ENCODE assay signal across 8 cellular contexts in the genomic region with DNA sequence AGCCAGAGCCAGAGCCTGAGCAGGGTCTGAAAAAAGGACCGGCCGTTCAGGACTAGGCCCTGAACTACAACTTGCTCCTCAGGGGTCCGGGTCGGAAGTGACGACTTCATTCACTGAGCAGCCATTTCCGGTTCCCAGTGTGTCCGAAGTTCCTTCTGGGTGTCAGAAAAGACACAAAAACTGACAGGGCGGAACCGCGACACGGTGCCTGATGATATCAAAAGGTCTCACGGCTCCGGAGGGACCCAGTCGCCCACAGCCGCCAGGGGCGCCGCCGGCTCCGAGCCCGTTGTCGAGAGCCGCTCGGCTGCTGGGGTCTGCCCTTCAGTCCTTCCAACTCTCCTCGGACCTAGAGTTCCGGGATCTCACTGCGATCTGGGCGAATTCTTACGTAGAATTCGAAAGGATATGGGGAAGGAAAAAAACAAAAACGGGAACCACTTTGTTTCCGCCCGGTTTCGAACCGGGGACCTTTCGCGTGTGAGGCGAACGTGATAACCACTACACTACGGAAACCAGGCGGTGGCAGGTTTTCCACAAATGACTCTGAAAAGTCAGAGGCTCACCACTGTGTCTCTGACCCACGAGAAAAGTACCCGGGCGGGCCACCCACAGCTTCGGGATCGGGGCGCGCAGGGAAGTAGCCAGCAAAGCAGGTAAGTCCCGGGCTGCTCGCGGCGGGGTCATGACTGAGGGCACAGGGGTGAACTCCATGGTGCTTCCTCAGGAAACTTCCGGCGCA. TPM values are rescaled to one million over a fixed set of nuclear protein-coding genes. Genes with fewer than 3 reads are reported as not detected.
DNase-seq lines count a peak whose midpoint lies in the region; ATAC-seq and TF ChIP-seq lines count a peak whose summit lies in the region.

No MANE protein-coding gene starts in this region.

- H3K27me3 Mint-ChIP-seq in activated B cell treated with CpG ODN at 0.5 μM for 24 hours: no peaks in the 10 kb centered on the region

- peaks cover 0 to 4% (median 0%) of the 10 kb centered on the region in 7 donors for H3K27me3 ChIP-seq in spleen (replicated peaks in 1 of 7)

- 0 to 1% (median 1%) methylated on average over 45 to 53 of the region's 53 CpGs for WGBS in spleen, 5 donors

- H3K9me3 Mint-ChIP-seq in activated B cell treated with CpG ODN at 0.5 μM for 24 hours: no peaks in the 10 kb centered on the region

- ATAC-seq in GM18909 (IDR thresholded peaks at IDR 0.05; ENCODE audit: poor library complexity, unreplicated experiment) (peak; percentile 79), HG03159 (IDR thresholded peaks at IDR 0.05; ENCODE audit: unreplicated experiment) (peak; percentile 67), activated B cell treated with CpG ODN at 0.5 μM for 24 hours (ENCODE audit: low read depth) (peak; percentile 81)

- TF ChIP-seq CTCF in AG09309 (IDR thresholded peaks at IDR 0.05; ENCODE audit: control insufficient read depth, insufficient read depth, low read depth, low read length, missing control alignments) (peak; percentile 52), activated B cell treated with CpG ODN at 0.5 μM for 24 hours (IDR thresholded peaks at IDR 0.05) (no peak), spleen (IDR thresholded peaks at IDR 0.05 in 8 of 11, conservative IDR thresholded peaks at IDR 0.05 in 3 of 11) (peak in 10 of 11 experiments; percentile 52 to 75 (median 65))

- TF ChIP-seq POLR2A in spleen (IDR thresholded peaks at IDR 0.05): peak; percentile 27 to 40 (median 34)

- peak overlapping the region; percentile 51 for H3K4me3 ChIP-seq in AG09309 (ENCODE audit: control insufficient read depth, low read depth, low read length)
- peak overlapping the region; percentile 55 to 90 (median 66) for H3K4me3 ChIP-seq in spleen

- DNase-seq in AG09309 (ENCODE audit: low read depth) (peak; percentile 66), NCI-H226 (peak; percentile 87), activated B cell treated with CpG ODN at 0.5 μM for 24 hours (peak; percentile 93), caudate nucleus (lab: John Stamatoyannopoulos, UW) (peak; percentile 31 to 97 (median 83)), inferior parietal cortex (ENCODE audit: extremely low spot score) (peak; percentile 94), spleen (peak; percentile 96)

- H3K4me1 Mint-ChIP-seq in activated B cell treated with CpG ODN at 0.5 μM for 24 hours: peaks cover 30% of the 10 kb centered on the region

- intact Hi-C loops in activated B cell treated with CpG ODN at 0.5 μM for 24 hours (cut with micrococcal nuclease) (loop anchor here (1.0 to 10.0 kb wide), 9 partner anchors 23 to 1305 kb away; partner anchors contain the start of genes ATF6, CD48, IGSF8 and USF1), spleen (cut with DNase I; ENCODE audit: low total_unique reads) (no loop called here)

- no peaks in the 10 kb centered on the region for H3K9me3 ChIP-seq in spleen

- H3K36me3 ChIP-seq in spleen: no peaks in the 10 kb centered on the region

- H3K36me3 Mint-ChIP-seq in activated B cell treated with CpG ODN at 0.5 μM for 24 hours (ENCODE audit: low read depth): peaks cover 20% of the 10 kb centered on the region

- POLR2A ChIA-PET in activated B cell treated with CpG ODN at 0.5 μM for 24 hours (lab: Charles Lee): interaction anchor here (1.0 to 1.9 kb wide), 11 partner anchors 9 to 1138 kb away, joined by 3 to 14 read pairs (median 3); partner anchors contain the start of genes ARHGAP30, B4GALT3, DCAF8 and FCRLA

- H3K27ac Mint-ChIP-seq in activated B cell treated with CpG ODN at 0.5 μM for 24 hours: peak overlapping the region; percentile 99

- CTCF ChIA-PET in activated B cell treated with CpG ODN at 0.5 μM for 24 hours (lab: Charles Lee): interaction anchor here (1.0 to 1.1 kb wide), 3 partner anchors 9 to 41 kb away, joined by 3 to 6 read pairs (median 4); no protein-coding TSS in a partner anchor

- H3K27ac ChIP-seq in caudate nucleus (ENCODE audit: low read depth, low read length): peak overlapping the region; percentile 100
- H3K27ac ChIP-seq in spleen: peak overlapping the region; percentile 97 to 100 (median 100)

- H3K4me1 ChIP-seq in spleen: peaks cover 0 to 33% (median 25%) of the 10 kb centered on the region in 6 donors

- peak overlapping the region; percentile 95 for H3K4me3 Mint-ChIP-seq in activated B cell treated with CpG ODN at 0.5 μM for 24 hours

RNA-seq across cellular contexts. Expression of gene CFAP126, which starts 31.8 kb away (rescaled TPM):
- not detected in 2 replicates for total RNA-seq in activated B cell treated with CpG ODN at 0.5 μM for 24 hours
- not detected for total RNA-seq in spleen
- not detected for polyA plus RNA-seq in spleen

Comparison
In these comparisons a context has a peak if more than half of its experiments do, and no peak if none do; other contexts are left out.
1. Peak in every context shown above with its lines: DNase-seq, ATAC-seq, H3K4me3 ChIP-seq and H3K27ac ChIP-seq.